Comparison of ENCODE assay signal across 1 cellular context in genomic region chr5:125210241-125210947, GRCh38.
TF ChIP-seq lines count a peak whose summit lies in the region.

No MANE protein-coding gene starts in this region.

TF ChIP-seq in WTC11, 78 proteins besides CTCF, POLR2A, EP300 and RAD21 (continued from another document):
- TF ChIP-seq ARID4B (CRISPR knock-in tag; IDR thresholded peaks at IDR 0.05; ENCODE audit: borderline replicate concordance) (no peak), PREB (CRISPR knock-in tag; IDR thresholded peaks at IDR 0.05; ENCODE audit: borderline replicate concordance) (no peak), NR1H2 (CRISPR knock-in tag; IDR thresholded peaks at IDR 0.05) (no peak), USF2 (CRISPR knock-in tag; IDR thresholded peaks at IDR 0.05) (no peak), TEAD4 (CRISPR knock-in tag; IDR thresholded peaks at IDR 0.05) (no peak), NFYB (CRISPR knock-in tag; conservative IDR thresholded peaks at IDR 0.05; ENCODE audit: low read depth) (no peak), ZNF219 (CRISPR knock-in tag; IDR thresholded peaks at IDR 0.05; ENCODE audit: borderline replicate concordance) (no peak), GRHL2 (CRISPR knock-in tag; IDR thresholded peaks at IDR 0.05; ENCODE audit: insufficient replicate concordance, severe bottlenecking) (no peak)
